Comparison of ENCODE assay signal across 7 cellular contexts in genomic region chr6:85936916-85937315, GRCh38.
"Had no signal": no experiment of that assay in that cellular context is flagged by ENCODE, and none has a peak within 500 bp of the region (broad histone marks: within the 10 kb centered on the region; RNA-seq: fewer than 3 reads in every experiment).

No MANE protein-coding gene starts in this region.

- H3K4me1 ChIP-seq: HAP-1 had no signal

- H2AFZ ChIP-seq: GM23338 had no signal

- ATAC-seq: GM23338, HCT116 had no signal

- H3K27ac ChIP-seq: HL-60 had no signal

- DNase-seq: H7, HFFc6, KG1 had no signal

- H3K4me3 ChIP-seq: GM23338, HAP-1 had no signal

- H3K4me2 ChIP-seq: GM23338 had no signal

- H3K36me3 ChIP-seq: HAP-1 had no signal

- H3K9me3 ChIP-seq: HAP-1 had no signal
